In genomic region chr7:22352812-22353340, GRCh38 we compare ENCODE assay signal across 18 cellular contexts.
"Had no signal": no experiment of that assay in that cellular context is flagged by ENCODE, and none has a peak within 500 bp of the region (broad histone marks: within the 10 kb centered on the region; RNA-seq: fewer than 3 reads in every experiment).

No MANE protein-coding gene starts in this region.

- DNase-seq: cortex of kidney; dorsolateral prefrontal cortex; effector CD8-positive, alpha-beta T cell; gastrocnemius medialis; left ventricle myocardium inferior; lower lobe of right lung; natural killer cell; posterior cingulate gyrus; sigmoid colon; stimulated activated CD4-positive, alpha-beta T cell treated with anti-CD3 and anti-CD28 coated beads, Interleukin-2, amount 100 ng/mL, for 24 hours; stimulated activated naive CD4-positive, alpha-beta T cell; stomach; substantia nigra; transverse colon had no signal

- H3K27ac ChIP-seq: esophagus muscularis mucosa, gastrocnemius medialis, left ventricle myocardium inferior, lower lobe of right lung, sigmoid colon, skin epidermis, stomach, thoracic aorta had no signal

- ATAC-seq: gastrocnemius medialis, lower lobe of right lung had no signal

- H3K9me3 ChIP-seq: gastrocnemius medialis, transverse colon had no signal

- FAIRE-seq: keratinocyte had no signal

- H3K36me3 ChIP-seq: esophagus muscularis mucosa, gastrocnemius medialis, left ventricle myocardium inferior, lower lobe of right lung, sigmoid colon, stomach, thoracic aorta, transverse colon had no signal

- H3K4me3 ChIP-seq: esophagus muscularis mucosa, gastrocnemius medialis, left ventricle myocardium inferior, lower lobe of right lung, sigmoid colon, skin epidermis, stomach, thoracic aorta, transverse colon had no signal
